27 cellular contexts compared by ENCODE assay signal in the genomic region with DNA sequence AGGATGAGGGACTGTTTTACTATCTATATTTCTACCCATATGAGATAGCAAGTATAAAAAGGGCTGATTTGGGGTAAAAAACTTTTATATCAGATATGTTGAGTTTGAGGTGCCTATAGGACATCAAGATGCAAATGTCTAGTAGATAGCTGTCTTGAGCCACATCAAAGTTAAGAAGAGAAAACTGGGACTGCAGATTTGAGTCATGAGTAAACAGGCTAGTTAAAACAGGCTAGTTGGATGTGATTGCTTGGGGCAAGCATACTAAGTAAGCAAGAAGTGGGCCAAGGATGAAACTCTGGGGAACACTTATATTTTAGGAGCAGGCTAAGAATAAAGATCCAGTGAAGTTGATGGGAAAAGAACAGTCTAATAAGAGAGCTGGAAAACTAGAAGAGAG. TPM values are rescaled to one million over a fixed set of nuclear protein-coding genes. Genes with fewer than 3 reads are reported as not detected.
A peak's percentile ranks its signal among the peaks of the same experiment; 100 is the strongest.
DNase-seq lines count a peak whose midpoint lies in the region; ATAC-seq and TF ChIP-seq lines count a peak whose summit lies in the region.
"Had no signal": no experiment of that assay in that cellular context is flagged by ENCODE, and none has a peak within 500 bp of the region (broad histone marks: within the 10 kb centered on the region; RNA-seq: fewer than 3 reads in every experiment).

No MANE protein-coding gene starts in this region.

- H3K79me2 ChIP-seq in GM23248 (ENCODE audit: insufficient read depth) = peaks cover 81% of the 10 kb centered on the region

- no peak overlapping the region for H3K9ac ChIP-seq in GM23248
- H3K9ac ChIP-seq: parathyroid adenoma had no signal

- no peak overlapping the region for H3K27ac ChIP-seq in CD4-positive, alpha-beta memory T cell (ENCODE audit: low read depth, low read length)
- no peak overlapping the region for H3K27ac ChIP-seq in GM23248
- no peak overlapping the region for H3K27ac ChIP-seq in stomach
- H3K27ac ChIP-seq: brain microvascular endothelial cell, colonic mucosa, parathyroid adenoma, sigmoid colon, suprapubic skin, vagina had no signal

- TF ChIP-seq POLR2A in stomach (IDR thresholded peaks at IDR 0.05) = no peak

- no peaks in the 10 kb centered on the region for H4K20me1 ChIP-seq in GM23248 (ENCODE audit: insufficient read depth)

- peak overlapping the region in 5 of 7 donors; percentile 0 to 43 (median 39) for H3K27ac Mint-ChIP-seq in CD4-positive, alpha-beta memory T cell
- H3K27ac Mint-ChIP-seq in brain = peak overlapping the region in 3 of 5 experiments; percentile 1 to 22 (median 17)
- H3K27ac Mint-ChIP-seq in natural killer cell treated with Interleukin-12 subunit alpha and Interleukin-12 subunit beta and Interleukin-15 and Interleukin-18, amount 100 ng/mL, for 72 hours = no peak overlapping the region
- H3K27ac Mint-ChIP-seq in activated CD4-positive, alpha-beta T cell treated with anti-CD3 and anti-CD28 coated beads, Interleukin-2, amount 10 ng/mL, durations not matched to agents 24 days and 14 days = no peak overlapping the region
- no peak overlapping the region for H3K27ac Mint-ChIP-seq in stimulated activated naive CD8-positive, alpha-beta T cell treated with anti-CD3 and anti-CD28 coated beads, Interleukin-15, amount 100 ng/mL, for 72 hours
- H3K27ac Mint-ChIP-seq: activated CD4-positive, alpha-beta memory T cell treated with anti-CD3 and anti-CD28 coated beads for 36 hours; activated naive CD8-positive, alpha-beta T cell treated with anti-CD3 and anti-CD28 coated beads, Interleukin-2, amount 50 U/mL, for 24 hours had no signal

- no peaks in the 10 kb centered on the region for H3K9me2 ChIP-seq in GM23248 (ENCODE audit: insufficient read depth)

- peaks cover 42 to 80% (median 57%) of the 10 kb centered on the region in 4 donors for H3K4me1 Mint-ChIP-seq in CD4-positive, alpha-beta memory T cell
- H3K4me1 Mint-ChIP-seq in brain = peaks cover 53% of the 10 kb centered on the region
- H3K4me1 Mint-ChIP-seq in natural killer cell treated with Interleukin-12 subunit alpha and Interleukin-12 subunit beta and Interleukin-15 and Interleukin-18, amount 100 ng/mL, for 72 hours (ENCODE audit: low read depth in 2 of 2) = peaks cover 36 to 38% of the 10 kb centered on the region in 2 donors
- peaks cover 32% of the 10 kb centered on the region for H3K4me1 Mint-ChIP-seq in activated CD4-positive, alpha-beta T cell treated with anti-CD3 and anti-CD28 coated beads, Interleukin-2, amount 10 ng/mL, durations not matched to agents 24 days and 14 days
- peaks cover 43% of the 10 kb centered on the region for H3K4me1 Mint-ChIP-seq in stimulated activated naive CD8-positive, alpha-beta T cell treated with anti-CD3 and anti-CD28 coated beads, Interleukin-15, amount 100 ng/mL, for 72 hours

- H3K4me3 Mint-ChIP-seq in CD4-positive, alpha-beta memory T cell = peak overlapping the region in 7 of 8 donors; percentile 3 to 46 (median 23)
- peak overlapping the region; percentile 31 to 74 (median 41) for H3K4me3 Mint-ChIP-seq in brain
- peak overlapping the region; percentile 0 for H3K4me3 Mint-ChIP-seq in natural killer cell treated with Interleukin-12 subunit alpha and Interleukin-12 subunit beta and Interleukin-15 and Interleukin-18, amount 100 ng/mL, for 72 hours
- no peak overlapping the region for H3K4me3 Mint-ChIP-seq in activated CD4-positive, alpha-beta T cell treated with anti-CD3 and anti-CD28 coated beads, Interleukin-2, amount 10 ng/mL, durations not matched to agents 24 days and 14 days
- H3K4me3 Mint-ChIP-seq in stimulated activated naive CD8-positive, alpha-beta T cell treated with anti-CD3 and anti-CD28 coated beads, Interleukin-15, amount 100 ng/mL, for 72 hours = no peak overlapping the region
- H3K4me3 Mint-ChIP-seq: activated CD4-positive, alpha-beta memory T cell treated with anti-CD3 and anti-CD28 coated beads for 36 hours; activated naive CD8-positive, alpha-beta T cell treated with anti-CD3 and anti-CD28 coated beads, Interleukin-2, amount 50 U/mL, for 24 hours had no signal

- H3K9me3 Mint-ChIP-seq in CD4-positive, alpha-beta memory T cell = peaks cover 0 to 2% (median 0%) of the 10 kb centered on the region in 8 donors
- no peaks in the 10 kb centered on the region for H3K9me3 Mint-ChIP-seq in brain
- H3K9me3 Mint-ChIP-seq in natural killer cell treated with Interleukin-12 subunit alpha and Interleukin-12 subunit beta and Interleukin-15 and Interleukin-18, amount 100 ng/mL, for 72 hours = no peaks in the 10 kb centered on the region
- H3K9me3 Mint-ChIP-seq in activated CD4-positive, alpha-beta T cell treated with anti-CD3 and anti-CD28 coated beads, Interleukin-2, amount 10 ng/mL, durations not matched to agents 24 days and 14 days = no peaks in the 10 kb centered on the region
- peaks cover 7 to 10% of the 10 kb centered on the region in 2 donors for H3K9me3 Mint-ChIP-seq in stimulated activated naive CD8-positive, alpha-beta T cell treated with anti-CD3 and anti-CD28 coated beads, Interleukin-15, amount 100 ng/mL, for 72 hours
- H3K9me3 Mint-ChIP-seq: activated CD4-positive, alpha-beta memory T cell treated with anti-CD3 and anti-CD28 coated beads for 36 hours; activated naive CD8-positive, alpha-beta T cell treated with anti-CD3 and anti-CD28 coated beads, Interleukin-2, amount 50 U/mL, for 24 hours had no signal

- H2AFZ ChIP-seq in GM23248 = no peak overlapping the region
- H2AFZ ChIP-seq: parathyroid adenoma had no signal

- H3K9me3 ChIP-seq in CD4-positive, alpha-beta memory T cell (ENCODE audit: control insufficient read depth in 1 of 2, low read length in 2 of 2) = no peaks in the 10 kb centered on the region
- H3K9me3 ChIP-seq in GM23248 (ENCODE audit: low read depth) (no peaks in the 10 kb centered on the region), stomach (no peaks in the 10 kb centered on the region)
- H3K9me3 ChIP-seq: colonic mucosa, HAP-1, sigmoid colon, suprapubic skin, vagina had no signal

- peaks cover 35 to 53% of the 10 kb centered on the region in 2 donors for H3K36me3 Mint-ChIP-seq in CD4-positive, alpha-beta memory T cell
- H3K36me3 Mint-ChIP-seq in brain = peaks cover 42% of the 10 kb centered on the region
- H3K36me3 Mint-ChIP-seq in natural killer cell treated with Interleukin-12 subunit alpha and Interleukin-12 subunit beta and Interleukin-15 and Interleukin-18, amount 100 ng/mL, for 72 hours = no peaks in the 10 kb centered on the region
- H3K36me3 Mint-ChIP-seq in activated CD4-positive, alpha-beta T cell treated with anti-CD3 and anti-CD28 coated beads, Interleukin-2, amount 10 ng/mL, durations not matched to agents 24 days and 14 days (ENCODE audit: low read depth) = peaks cover 29% of the 10 kb centered on the region

- no peak for ATAC-seq in natural killer cell treated with Interleukin-12 subunit alpha and Interleukin-12 subunit beta and Interleukin-15 and Interleukin-18, amount 100 ng/mL, for 72 hours
- no peak for ATAC-seq in stimulated activated naive CD8-positive, alpha-beta T cell treated with anti-CD3 and anti-CD28 coated beads, Interleukin-15, amount 100 ng/mL, for 72 hours
- ATAC-seq: activated naive CD8-positive, alpha-beta T cell treated with anti-CD3 and anti-CD28 coated beads, Interleukin-2, amount 50 U/mL, for 24 hours; K562 had no signal

- no peak overlapping the region for H3K4me3 ChIP-seq in CD4-positive, alpha-beta memory T cell (ENCODE audit: low read length in 2 of 2)
- H3K4me3 ChIP-seq in GM23248 = no peak overlapping the region
- no peak overlapping the region for H3K4me3 ChIP-seq in stomach
- H3K4me3 ChIP-seq: colonic mucosa, HAP-1, K562, sigmoid colon, suprapubic skin, vagina had no signal

- no peak overlapping the region for H3K4me2 ChIP-seq in GM23248 (ENCODE audit: unreplicated experiment)

- H3K27me3 Mint-ChIP-seq in CD4-positive, alpha-beta memory T cell = no peaks in the 10 kb centered on the region
- H3K27me3 Mint-ChIP-seq in brain = peaks cover 8% of the 10 kb centered on the region
- H3K27me3 Mint-ChIP-seq in natural killer cell treated with Interleukin-12 subunit alpha and Interleukin-12 subunit beta and Interleukin-15 and Interleukin-18, amount 100 ng/mL, for 72 hours = no peaks in the 10 kb centered on the region
- no peaks in the 10 kb centered on the region for H3K27me3 Mint-ChIP-seq in activated CD4-positive, alpha-beta T cell treated with anti-CD3 and anti-CD28 coated beads, Interleukin-2, amount 10 ng/mL, durations not matched to agents 24 days and 14 days
- no peaks in the 10 kb centered on the region for H3K27me3 Mint-ChIP-seq in stimulated activated naive CD8-positive, alpha-beta T cell treated with anti-CD3 and anti-CD28 coated beads, Interleukin-15, amount 100 ng/mL, for 72 hours
- H3K27me3 Mint-ChIP-seq: activated CD4-positive, alpha-beta memory T cell treated with anti-CD3 and anti-CD28 coated beads for 36 hours; activated naive CD8-positive, alpha-beta T cell treated with anti-CD3 and anti-CD28 coated beads, Interleukin-2, amount 50 U/mL, for 24 hours had no signal

- no peak for TF ChIP-seq EP300 in stomach (IDR thresholded peaks at IDR 0.05)

- no peaks in the 10 kb centered on the region for H3K27me3 ChIP-seq in CD4-positive, alpha-beta memory T cell (ENCODE audit: insufficient read depth, low read length)
- H3K27me3 ChIP-seq in GM23248 (replicated peaks; ENCODE audit: insufficient read depth) (no peaks in the 10 kb centered on the region), stomach (no peaks in the 10 kb centered on the region)
- H3K27me3 ChIP-seq: brain microvascular endothelial cell, colonic mucosa, sigmoid colon, suprapubic skin, vagina had no signal

- peaks cover 17% of the 10 kb centered on the region for H3K36me3 ChIP-seq in CD4-positive, alpha-beta memory T cell (ENCODE audit: insufficient read depth, low read length)
- H3K36me3 ChIP-seq in GM23248 (ENCODE audit: low read depth) (peaks cover 4% of the 10 kb centered on the region), stomach (peaks cover 0 to 35% (median 29%) of the 10 kb centered on the region in 4 donors)
- H3K36me3 ChIP-seq: brain microvascular endothelial cell, colonic mucosa, HAP-1, vagina had no signal

- intact Hi-C loops in CD4-positive, alpha-beta memory T cell (cut with micrococcal nuclease) = no loop called here
- intact Hi-C loops in activated CD4-positive, alpha-beta T cell treated with anti-CD3 and anti-CD28 coated beads, Interleukin-2, amount 10 ng/mL, durations not matched to agents 24 days and 14 days (cut with micrococcal nuclease) = loop anchor here (10.0 kb wide), 1 partner anchor 1838 kb away; a partner anchor contains a TSS
- intact Hi-C loops in stomach (cut with DNase I; ENCODE audit: low total_unique reads) = no loop called here

- CTCF ChIA-PET in CD4-positive, alpha-beta memory T cell (lab: Charles Lee; ENCODE audit: partially characterized antibody) = interaction anchor here (0.8 to 1.7 kb wide), 3 partner anchors 48 to 129 kb away, joined by 3 to 4 read pairs (median 4); no protein-coding TSS in a partner anchor

- peaks cover 47% of the 10 kb centered on the region for H3K4me1 ChIP-seq in CD4-positive, alpha-beta memory T cell (ENCODE audit: insufficient read depth, low read length)
- H3K4me1 ChIP-seq in GM23248 (ENCODE audit: insufficient read depth) (peaks cover 22% of the 10 kb centered on the region), stomach (peaks cover 12 to 54% (median 36%) of the 10 kb centered on the region in 4 donors)

- in situ Hi-C loops in GM23248 (cut with MboI) = no loop called here

- DNase-seq in CD4-positive, alpha-beta memory T cell = no peak
- DNase-seq in GM23248 = peak; percentile 8
- no peak for DNase-seq in natural killer cell treated with Interleukin-12 subunit alpha and Interleukin-12 subunit beta and Interleukin-15 and Interleukin-18, amount 100 ng/mL, for 72 hours (ENCODE audit: low spot score)
- no peak for DNase-seq in activated CD4-positive, alpha-beta T cell treated with anti-CD3 and anti-CD28 coated beads, Interleukin-2, amount 10 ng/mL, durations not matched to agents 24 days and 14 days
- no peak for DNase-seq in stimulated activated naive CD8-positive, alpha-beta T cell treated with anti-CD3 and anti-CD28 coated beads, Interleukin-15, amount 100 ng/mL, for 72 hours
- DNase-seq in stomach = no peak
- DNase-seq: activated naive CD8-positive, alpha-beta T cell treated with anti-CD3 and anti-CD28 coated beads, Interleukin-2, amount 50 U/mL, for 24 hours; activated T-cell treated with anti-CD3 and anti-CD28 coated beads, Interleukin-2, amount 50 U/mL, for 1 hour; brain microvascular endothelial cell; colonic mucosa; DMS53; GF-D8; mesendoderm; NCI-H187; NCI-H526; sigmoid colon; stimulated activated CD4-positive, alpha-beta T cell treated with anti-CD3 and anti-CD28 coated beads, Interleukin-15, amount 100 ng/mL, for 24 hours; stimulated activated CD8-positive, alpha-beta memory T cell treated with anti-CD3 and anti-CD28 coated beads, Interleukin-4, amount 100 ng/mL, for 48 hours had no signal

- TF ChIP-seq CTCF in brain (conservative IDR thresholded peaks at IDR 0.05) (no peak), stomach (IDR thresholded peaks at IDR 0.05) (no peak)

- H3F3A ChIP-seq in GM23248 (ENCODE audit: insufficient read depth) = no peaks in the 10 kb centered on the region

- POLR2A ChIA-PET in CD4-positive, alpha-beta memory T cell (lab: Charles Lee; ENCODE audit: partially characterized antibody) = no interaction called here

RNA-seq across cellular contexts. Expression of a gene that starts 2.8 kb away (rescaled TPM):
- 10 to 100 TPM; 14.7 to 15.2 TPM for total RNA-seq in CD4-positive, alpha-beta memory T cell
- 10 to 100 TPM; 10.8 to 11.7 TPM for polyA plus RNA-seq in CD4-positive, alpha-beta memory T cell
- total RNA-seq in GM23248 (2014; rRNA removed; shearing (Covaris generic)) = 13.9 and 17.3 TPM in 2 replicates
- polyA plus RNA-seq in GM23248 (2016; fragmentation: Nextera tagmentation; extraction: Ambion mirVana) (19.1 and 19.3 TPM in 2 replicates), brain (ENCODE audit: insufficient read depth, low read depth, low replicate concordance) (9.6 TPM), stomach (10 to 100 TPM in 2 of 3 donors, 1 to 10 TPM in 1; 9.9 to 15.8 (median 13.2) TPM)
- total RNA-seq in natural killer cell treated with Interleukin-12 subunit alpha and Interleukin-12 subunit beta and Interleukin-15 and Interleukin-18, amount 100 ng/mL, for 72 hours = 10 to 100 TPM; 22.1 to 26.7 TPM
- total RNA-seq in activated CD4-positive, alpha-beta T cell treated with anti-CD3 and anti-CD28 coated beads, Interleukin-2, amount 10 ng/mL, durations not matched to agents 24 days and 14 days = 18.2 and 19.0 TPM in 2 replicates
- total RNA-seq in stomach = 10 to 100 TPM in 3 of 5 donors, 1 to 10 TPM in 2; 4.3 to 39.7 (median 20.3) TPM

RNA-seq across cellular contexts. Expression of a gene that starts 58.0 kb away (rescaled TPM):
- total RNA-seq in CD4-positive, alpha-beta memory T cell = not detected
- polyA plus RNA-seq in CD4-positive, alpha-beta memory T cell = not detected
- not detected in 2 replicates for total RNA-seq in GM23248 (2014; rRNA removed; shearing (Covaris generic))
- not detected in 2 replicates for polyA plus RNA-seq in GM23248 (2016; fragmentation: Nextera tagmentation; extraction: Ambion mirVana)
- 0.61 TPM for polyA plus RNA-seq in brain (ENCODE audit: insufficient read depth, low read depth, low replicate concordance)
- not detected for total RNA-seq in natural killer cell treated with Interleukin-12 subunit alpha and Interleukin-12 subunit beta and Interleukin-15 and Interleukin-18, amount 100 ng/mL, for 72 hours
- total RNA-seq in activated CD4-positive, alpha-beta T cell treated with anti-CD3 and anti-CD28 coated beads, Interleukin-2, amount 10 ng/mL, durations not matched to agents 24 days and 14 days = not detected in 2 replicates
- total RNA-seq in stomach = not detected
- polyA plus RNA-seq in stomach = not detected
- total RNA-seq: activated CD4-positive, alpha-beta memory T cell treated with anti-CD3 and anti-CD28 coated beads for 36 hours; colonic mucosa; glomerular endothelial cell; sigmoid colon; T-helper 2 cell treated with Interferon-gamma antibody and Interleukin-4, amounts not matched to agents 100 ng/mL and 5 ng/mL, for 36 hours; vagina had no signal
- polyA plus RNA-seq: sigmoid colon had no signal

Comparison
In these comparisons a context has a peak if more than half of its experiments do, and no peak if none do; other contexts are left out.
1. H3K27ac Mint-ChIP-seq: peak in CD4-positive, alpha-beta memory T cell (5 of 7) and brain (3 of 5); none in natural killer cell treated with Interleukin-12 subunit alpha and Interleukin-12 subunit beta and Interleukin-15 and Interleukin-18, amount 100 ng/mL, for 72 hours (0 of 2), activated CD4-positive, alpha-beta T cell treated with anti-CD3 and anti-CD28 coated beads, Interleukin-2, amount 10 ng/mL, durations not matched to agents 24 days and 14 days (single experiment) and stimulated activated naive CD8-positive, alpha-beta T cell treated with anti-CD3 and anti-CD28 coated beads, Interleukin-15, amount 100 ng/mL, for 72 hours (0 of 2).
2. H3K4me3 Mint-ChIP-seq: peak in CD4-positive, alpha-beta memory T cell (7 of 8), brain (5 of 5) and natural killer cell treated with Interleukin-12 subunit alpha and Interleukin-12 subunit beta and Interleukin-15 and Interleukin-18, amount 100 ng/mL, for 72 hours (single experiment); none in activated CD4-positive, alpha-beta T cell treated with anti-CD3 and anti-CD28 coated beads, Interleukin-2, amount 10 ng/mL, durations not matched to agents 24 days and 14 days (single experiment) and stimulated activated naive CD8-positive, alpha-beta T cell treated with anti-CD3 and anti-CD28 coated beads, Interleukin-15, amount 100 ng/mL, for 72 hours (0 of 2).